Comparison of ENCODE assay signal across 8 cellular contexts in genomic region chrX:53683556-53684414, GRCh38. TPM values are rescaled to one million over a fixed set of nuclear protein-coding genes. Genes with fewer than 3 reads are reported as not detected.
A peak's percentile ranks its signal among the peaks of the same experiment; 100 is the strongest.
DNase-seq lines count a peak whose midpoint lies in the region; ATAC-seq lines count a peak whose summit lies in the region.

No MANE protein-coding gene starts in this region.

- no peaks in the 10 kb centered on the region for H3K9me3 Mint-ChIP-seq in effector memory CD8-positive, alpha-beta T cell

- peak; percentile 57 for ATAC-seq in GM21367 (IDR thresholded peaks at IDR 0.05; ENCODE audit: unreplicated experiment)
- peak; percentile 76 for ATAC-seq in effector memory CD8-positive, alpha-beta T cell (replicated peaks)

- peak overlapping the region; percentile 94 to 98 for H3K27ac Mint-ChIP-seq in effector memory CD8-positive, alpha-beta T cell

- H3K27me3 Mint-ChIP-seq in effector memory CD8-positive, alpha-beta T cell, result no peaks in the 10 kb centered on the region

- peak overlapping the region; percentile 83 to 91 for H3K4me3 Mint-ChIP-seq in effector memory CD8-positive, alpha-beta T cell

- peaks cover 47% of the 10 kb centered on the region for H3K36me3 Mint-ChIP-seq in effector memory CD8-positive, alpha-beta T cell (ENCODE audit: insufficient read depth)

- peak; percentile 96 for DNase-seq in COLO668 (lab: John Stamatoyannopoulos, UW; ENCODE audit: unreplicated experiment)
- peak; percentile 97 for DNase-seq in HT1080 (ENCODE audit: low read depth)
- DNase-seq in NOMO-1 (lab: John Stamatoyannopoulos, UW; ENCODE audit: unreplicated experiment in 2 of 2), result peak; percentile 90 to 91
- peak; percentile 44 to 74 (median 66) for DNase-seq in activated CD8-positive, alpha-beta memory T cell treated with anti-CD3 and anti-CD28 coated beads for 48 hours (ENCODE audit: low read depth in 2 of 3, low spot score in 2 of 3)
- peak; percentile 85 to 87 (median 86) for DNase-seq in effector memory CD8-positive, alpha-beta T cell
- peak; percentile 98 for DNase-seq in medulla oblongata (ENCODE audit: extremely low spot score)
- peak; percentile 75 to 88 (median 79) for DNase-seq in stimulated activated CD4-positive, alpha-beta T cell treated with anti-CD3 and anti-CD28 coated beads, TNF-alpha, amount 100 ng/mL, for 48 hours (ENCODE audit: low read depth in 3 of 3)

- H3K4me1 Mint-ChIP-seq in effector memory CD8-positive, alpha-beta T cell (ENCODE audit: low read depth in 2 of 2), result peaks cover 24 to 29% of the 10 kb centered on the region in 2 donors

RNA-seq across cellular contexts. Expression of gene HUWE1, which starts 2.7 kb away (rescaled TPM):
- total RNA-seq in HT1080 (2014; rRNA removed; shearing (Covaris generic)), result 66.0 and 83.0 TPM in 2 replicates
- 28.8 and 31.5 TPM in 2 replicates for polyA plus RNA-seq in HT1080 (2015; cell fraction: cytosol; rRNA removed)
- 148 and 161 TPM in 2 replicates for polyA plus RNA-seq in HT1080 (2015; cell fraction: nucleus; rRNA removed)

Comparison
In these comparisons a context has a peak if more than half of its experiments do, and no peak if none do; other contexts are left out.
1. Peak in every context shown above with its lines: DNase-seq and ATAC-seq.